In genomic region chr16:57800213-57801097, GRCh38 we compare ENCODE assay signal across 1 cellular context.
TF ChIP-seq lines count a peak whose summit lies in the region.

No MANE protein-coding gene starts in this region.

TF ChIP-seq in HEK293, 187 proteins besides CTCF, POLR2A, EP300 and RAD21 (continued from another document):
- TF ChIP-seq ZNF704 (tag by site-specific recombination; IDR thresholded peaks at IDR 0.05), result no peak
- no peak for TF ChIP-seq ZNF623 (tag by site-specific recombination; IDR thresholded peaks at IDR 0.05)
- 0 out of 2 replicates have a peak, but pooled peaks have one; percentile 7 for TF ChIP-seq ZNF449 (tag by site-specific recombination; IDR thresholded peaks at IDR 0.05)
- TF ChIP-seq KLF1 (tag by site-specific recombination; IDR thresholded peaks at IDR 0.05), result no peak
- no peak for TF ChIP-seq ZNF837 (tag by site-specific recombination; IDR thresholded peaks at IDR 0.05)
